ENCODE assay signal across 11 cellular contexts in the genomic region with DNA sequence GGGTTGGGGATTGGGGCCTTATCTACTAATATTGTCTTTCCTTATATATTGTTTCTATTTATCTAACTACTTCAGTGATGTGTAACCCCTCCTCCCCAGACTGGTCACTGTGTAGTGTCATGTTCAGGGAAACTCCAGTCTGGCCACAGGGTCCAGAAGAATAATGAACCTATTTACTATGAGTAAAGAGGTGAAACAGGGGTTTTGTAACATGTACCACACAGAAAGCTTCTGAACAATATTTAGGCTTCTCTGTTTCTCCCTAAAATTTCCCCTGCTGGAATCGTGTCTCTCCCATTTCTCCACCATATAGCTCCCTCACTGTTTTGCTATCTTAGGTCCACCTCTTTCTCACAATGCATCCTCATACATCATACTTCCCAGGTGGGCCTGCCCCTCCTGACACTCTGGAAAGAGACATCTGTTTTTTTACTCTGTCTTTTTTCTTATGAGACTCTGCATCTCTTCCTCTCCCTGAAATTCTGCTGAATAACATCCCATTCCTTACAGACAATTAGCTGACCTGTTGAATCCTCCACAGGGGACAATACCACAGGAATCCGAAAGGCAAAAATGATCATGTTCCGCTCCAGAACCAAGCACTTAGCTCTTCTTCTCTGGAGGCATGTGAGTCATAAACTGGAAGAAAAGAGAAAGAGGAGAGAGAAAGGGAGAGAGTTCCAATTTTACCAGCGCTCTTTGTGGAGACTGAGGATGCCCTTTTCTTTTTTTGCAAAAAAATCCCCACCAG.
DNase-seq lines count a peak whose midpoint lies in the region; ATAC-seq and TF ChIP-seq lines count a peak whose summit lies in the region.
"Had no signal": no experiment of that assay in that cellular context is flagged by ENCODE, and none has a peak within 500 bp of the region (broad histone marks: within the 10 kb centered on the region; RNA-seq: fewer than 3 reads in every experiment).

No MANE protein-coding gene starts in this region.

- H3K27ac ChIP-seq in osteoblast (ENCODE audit: low read depth, low read length): peak overlapping the region; percentile 51
- H3K27ac ChIP-seq: neutrophil had no signal

- CTCF ChIA-PET in HEK293T (lab: Yijun Ruan, JAX): no interaction called here

- POLR2A ChIA-PET in HEK293T (lab: Yijun Ruan, JAX): no interaction called here

- H3K4me1 Mint-ChIP-seq in mesothelial cell of epicardium: peaks cover 15% of the 10 kb centered on the region
- H3K4me1 Mint-ChIP-seq: activated naive CD4-positive, alpha-beta T cell treated with anti-CD3 and anti-CD28 coated beads, Interleukin-2, amount 50 U/mL, for 24 hours had no signal

- no peaks in the 10 kb centered on the region for H3K79me2 ChIP-seq in osteoblast (ENCODE audit: insufficient read depth, low read length)

- H3K9me3 ChIP-seq in osteoblast (ENCODE audit: low read depth, low read length): no peaks in the 10 kb centered on the region
- H3K9me3 ChIP-seq: neutrophil had no signal

- no peaks in the 10 kb centered on the region for H3K27me3 ChIP-seq in osteoblast (ENCODE audit: insufficient read depth, low read length)
- H3K27me3 ChIP-seq: neutrophil had no signal

- H3K36me3 Mint-ChIP-seq in mesothelial cell of epicardium: no peaks in the 10 kb centered on the region
- H3K36me3 Mint-ChIP-seq: activated naive CD4-positive, alpha-beta T cell treated with anti-CD3 and anti-CD28 coated beads, Interleukin-2, amount 50 U/mL, for 24 hours had no signal

- no peaks in the 10 kb centered on the region for H3K27me3 Mint-ChIP-seq in mesothelial cell of epicardium (ENCODE audit: low read depth)

- H3K36me3 ChIP-seq in osteoblast (ENCODE audit: insufficient read depth, low read length): no peaks in the 10 kb centered on the region
- H3K36me3 ChIP-seq: neutrophil had no signal

- ATAC-seq in GM18858 (IDR thresholded peaks at IDR 0.05; ENCODE audit: unreplicated experiment): peak; percentile 92
- ATAC-seq in HG02571 (IDR thresholded peaks at IDR 0.05; ENCODE audit: unreplicated experiment): peak; percentile 82

- H3K4me1 ChIP-seq in osteoblast (ENCODE audit: insufficient read depth, low read length): peaks cover 10% of the 10 kb centered on the region

- H2AFZ ChIP-seq in osteoblast (ENCODE audit: low read length): no peak overlapping the region

- DNase-seq in LHCN-M2 (ENCODE audit: low read depth) (peak; percentile 41), osteoblast (ENCODE audit: insufficient read length, low spot score, missing footprints) (peak; percentile 80), HEK293T (ENCODE audit: extremely low spot score) (no peak), mesothelial cell of epicardium (ENCODE audit: low spot score in 2 of 2, unreplicated experiment in 2 of 2) (no peak), NCI-H2081 (lab: John Stamatoyannopoulos, UW) (no peak), NCI-H774 (lab: John Stamatoyannopoulos, UW) (no peak)
- DNase-seq: foreskin melanocyte had no signal

- H3K4me3 ChIP-seq in osteoblast (ENCODE audit: insufficient read depth, low read length): no peak overlapping the region

- no peak for TF ChIP-seq CTCF in osteoblast (IDR thresholded peaks at IDR 0.05; ENCODE audit: extremely low read depth, low read depth, low read length)
- TF ChIP-seq CTCF in mesothelial cell of epicardium (IDR thresholded peaks at IDR 0.05; ENCODE audit: unreplicated experiment): no peak

- H3K9me3 Mint-ChIP-seq in mesothelial cell of epicardium: no peaks in the 10 kb centered on the region
- H3K9me3 Mint-ChIP-seq: activated naive CD4-positive, alpha-beta T cell treated with anti-CD3 and anti-CD28 coated beads, Interleukin-2, amount 50 U/mL, for 24 hours had no signal

- H3K4me2 ChIP-seq in osteoblast (ENCODE audit: insufficient read depth, low read length): peak overlapping the region; percentile 15

- no peaks in the 10 kb centered on the region for H4K20me1 ChIP-seq in osteoblast (ENCODE audit: insufficient read depth, low read length)

- H3K27ac Mint-ChIP-seq in mesothelial cell of epicardium: no peak overlapping the region
- H3K27ac Mint-ChIP-seq: activated naive CD4-positive, alpha-beta T cell treated with anti-CD3 and anti-CD28 coated beads, Interleukin-2, amount 50 U/mL, for 24 hours had no signal

- H3K4me3 Mint-ChIP-seq in mesothelial cell of epicardium: no peak overlapping the region
- H3K4me3 Mint-ChIP-seq: activated naive CD4-positive, alpha-beta T cell treated with anti-CD3 and anti-CD28 coated beads, Interleukin-2, amount 50 U/mL, for 24 hours had no signal

TF ChIP-seq in HEK293T, 16 proteins besides CTCF, POLR2A, EP300 and RAD21:
- no peak for TF ChIP-seq FOXK2 (IDR thresholded peaks at IDR 0.05)
- TF ChIP-seq ZNF384 (IDR thresholded peaks at IDR 0.05): no peak
- TF ChIP-seq SP1 (IDR thresholded peaks at IDR 0.05): no peak
- TF ChIP-seq LEF1 (IDR thresholded peaks at IDR 0.05; ENCODE audit: borderline replicate concordance): no peak
- no peak for TF ChIP-seq ELF4 (IDR thresholded peaks at IDR 0.05)
- TF ChIP-seq CTBP1 (IDR thresholded peaks at IDR 0.05; ENCODE audit: borderline replicate concordance): no peak
- TF ChIP-seq TARDBP (IDR thresholded peaks at IDR 0.05): no peak
- TF ChIP-seq FOXM1 (IDR thresholded peaks at IDR 0.05; ENCODE audit: borderline replicate concordance): no peak

Comparison
In these comparisons a context has a peak if more than half of its experiments do, and no peak if none do; other contexts are left out.
1. DNase-seq: peak in LHCN-M2 (single experiment) and osteoblast (single experiment); none in HEK293T (single experiment), mesothelial cell of epicardium (0 of 2), NCI-H2081 (0 of 2) and NCI-H774 (single experiment).